In the genomic region with DNA sequence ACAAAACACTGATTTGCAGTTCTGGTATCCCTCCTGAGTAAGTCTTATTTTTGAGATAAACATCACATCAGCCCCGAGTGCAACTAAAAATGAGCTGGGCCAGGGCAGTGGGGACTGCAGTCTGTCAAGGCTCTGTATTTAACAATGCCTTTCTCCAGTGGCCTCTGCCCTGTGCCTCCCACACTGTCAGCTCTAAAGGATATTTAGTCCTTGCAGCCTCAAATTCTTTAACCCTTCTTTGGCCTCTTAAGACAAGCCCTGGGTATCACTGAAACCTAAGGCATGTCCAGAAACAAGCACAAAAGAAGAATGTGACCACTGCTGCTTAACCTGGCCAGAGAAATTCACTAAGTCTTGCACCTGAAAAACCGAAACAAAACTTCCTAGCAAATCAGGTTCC, we compare ENCODE assay signal across 29 cellular contexts.
"Had no signal": no experiment of that assay in that cellular context is flagged by ENCODE, and none has a peak within 500 bp of the region (broad histone marks: within the 10 kb centered on the region; RNA-seq: fewer than 3 reads in every experiment).

No MANE protein-coding gene starts in this region.

- H3K4me1 Mint-ChIP-seq: immature natural killer cell; memory B cell; naive thymus-derived CD8-positive, alpha-beta T cell; stimulated activated naive B cell treated with anti-CD40 and anti-IgM and Interleukin-4, amounts not matched to agents 10 μg/mL and 1 μg/mL and 100 μg/mL, for 72 hours had no signal

- H3K36me3 ChIP-seq: heart left ventricle, left ventricle myocardium inferior, pancreas, prostate gland, stomach, thyroid gland, transverse colon, upper lobe of left lung, vagina had no signal

- H3K27me3 ChIP-seq: pancreas, stomach, testis, thyroid gland, transverse colon, upper lobe of left lung, vagina had no signal

- H3K4me3 ChIP-seq: heart left ventricle, left ventricle myocardium inferior, pancreas, prostate gland, skin epidermis, stomach, testis, thyroid gland, transverse colon, upper lobe of left lung, vagina had no signal

- H3K4me1 ChIP-seq: heart left ventricle, left ventricle myocardium inferior, pancreas, prostate gland, testis, thyroid gland, transverse colon, upper lobe of left lung had no signal

- H3K9me3 ChIP-seq: heart left ventricle, left ventricle myocardium inferior, pancreas, prostate gland, stomach, testis, thyroid gland, transverse colon, upper lobe of left lung, vagina had no signal

- H3K9me3 Mint-ChIP-seq: memory B cell; naive thymus-derived CD8-positive, alpha-beta T cell; nephron; stimulated activated naive B cell treated with anti-CD40 and anti-IgM and Interleukin-4, amounts not matched to agents 10 μg/mL and 1 μg/mL and 100 μg/mL, for 72 hours had no signal

- FAIRE-seq: islet of Langerhans, pancreas had no signal

- H3K27ac ChIP-seq: heart left ventricle, left ventricle myocardium inferior, pancreas, prostate gland, skin epidermis, stomach, testis, thyroid gland, transverse colon, upper lobe of left lung, vagina had no signal

- H3K27ac Mint-ChIP-seq: immature natural killer cell; memory B cell; nephron; stimulated activated naive B cell treated with anti-CD40 and anti-IgM and Interleukin-4, amounts not matched to agents 10 μg/mL and 1 μg/mL and 100 μg/mL, for 72 hours had no signal

- DNase-seq: heart left ventricle; hypothalamus; immature natural killer cell; left colon; left ventricle myocardium inferior; naive thymus-derived CD8-positive, alpha-beta T cell; nucleus accumbens; pancreas; posterior cingulate gyrus; retina; right cardiac atrium; stimulated activated CD4-positive, alpha-beta T cell treated with anti-CD3 and anti-CD28 coated beads, Interleukin-12 subunit alpha, Interleukin-12 subunit beta, amount 100 ng/mL, for 4 hours; stimulated activated CD4-positive, alpha-beta T cell treated with anti-CD3 and anti-CD28 coated beads, Interleukin-15, amount 100 ng/mL, for 24 hours; stimulated activated CD4-positive, alpha-beta T cell treated with anti-CD3 and anti-CD28 coated beads, Interleukin-2, amount 100 ng/mL, for 24 hours; stimulated activated CD4-positive, alpha-beta T cell treated with anti-CD3 and anti-CD28 coated beads, Interleukin-4, amount 100 ng/mL, for 1 hour; stimulated activated naive B cell treated with anti-CD40 and anti-IgM and Interleukin-4, amounts not matched to agents 10 μg/mL and 1 μg/mL and 100 μg/mL, for 72 hours; stimulated activated naive CD8-positive, alpha-beta T cell treated with anti-CD3 and anti-CD28 coated beads, Interleukin-15, Interleukin-2, amounts not matched to agents 100 U/mL and 50 U/mL, for 24 hours; stomach; testis; thyroid gland; transverse colon; upper lobe of left lung had no signal

- H3K4me3 Mint-ChIP-seq: immature natural killer cell; memory B cell; naive thymus-derived CD8-positive, alpha-beta T cell; nephron; stimulated activated naive B cell treated with anti-CD40 and anti-IgM and Interleukin-4, amounts not matched to agents 10 μg/mL and 1 μg/mL and 100 μg/mL, for 72 hours had no signal

- ATAC-seq: heart left ventricle; left colon; naive thymus-derived CD8-positive, alpha-beta T cell; pancreas; right cardiac atrium; sciatic nerve; stimulated activated naive B cell treated with anti-CD40 and anti-IgM and Interleukin-4, amounts not matched to agents 10 μg/mL and 1 μg/mL and 100 μg/mL, for 72 hours; stimulated activated naive CD8-positive, alpha-beta T cell treated with anti-CD3 and anti-CD28 coated beads, Interleukin-15, Interleukin-2, amounts not matched to agents 100 U/mL and 50 U/mL, for 24 hours had no signal

- H3K36me3 Mint-ChIP-seq: immature natural killer cell; memory B cell; naive thymus-derived CD8-positive, alpha-beta T cell; stimulated activated naive B cell treated with anti-CD40 and anti-IgM and Interleukin-4, amounts not matched to agents 10 μg/mL and 1 μg/mL and 100 μg/mL, for 72 hours had no signal
